Comparison of ENCODE assay signal across 8 cellular contexts in genomic region chr6:30618270-30618787, GRCh38. TPM values are rescaled to one million over a fixed set of nuclear protein-coding genes. Genes with fewer than 3 reads are reported as not detected.
DNase-seq lines count a peak whose midpoint lies in the region; ATAC-seq, FAIRE-seq and TF ChIP-seq lines count a peak whose summit lies in the region.

No MANE protein-coding gene starts in this region.

- peak overlapping the region; percentile 58 for H3K4me3 ChIP-seq in AG09309 (ENCODE audit: control insufficient read depth, low read depth, low read length)
- peak overlapping the region; percentile 94 for H3K4me3 ChIP-seq in HUES64 (ENCODE audit: low read length)
- peak overlapping the region; percentile 73 for H3K4me3 ChIP-seq in bronchial epithelial cell (ENCODE audit: low read depth, low read length)
- peak overlapping the region; percentile 97 to 98 for H3K4me3 ChIP-seq in mucosa of rectum (ENCODE audit: low read length in 2 of 2)

- H3K27ac ChIP-seq in HUES64 (ENCODE audit: low read depth, low read length) (peak overlapping the region; percentile 92), mucosa of rectum (ENCODE audit: low read depth in 2 of 2, low read length in 2 of 2) (peak overlapping the region; percentile 93 to 98)

- no peak for FAIRE-seq in bronchial epithelial cell (lab: Jason Lieb, UNC)

- H3K36me3 ChIP-seq in HUES64 (ENCODE audit: insufficient read depth, low read length) (peaks cover 62% of the 10 kb centered on the region), bronchial epithelial cell (ENCODE audit: control insufficient read depth, insufficient read depth, low read length) (peaks cover 18% of the 10 kb centered on the region), mucosa of rectum (ENCODE audit: control insufficient read depth in 2 of 2, insufficient read depth in 2 of 2, low read length in 2 of 2) (peaks cover 24 to 30% of the 10 kb centered on the region in 2 donors)

- TF ChIP-seq CTCF in AG09309 (IDR thresholded peaks at IDR 0.05; ENCODE audit: control insufficient read depth, insufficient read depth, low read depth, low read length, missing control alignments) = no peak
- no peak for TF ChIP-seq CTCF in bronchial epithelial cell (IDR thresholded peaks at IDR 0.05; ENCODE audit: insufficient read depth, low read length, severe bottlenecking)

- DNase-seq in AG09309 (ENCODE audit: low read depth) (no peak), bronchial epithelial cell (ENCODE audit: low read depth) (no peak), glomerular visceral epithelial cell (ENCODE audit: extremely low spot score) (no peak), midbrain (lab: John Stamatoyannopoulos, UW) (no peak), NCI-H1694 (lab: John Stamatoyannopoulos, UW) (no peak)

- H3K9me3 ChIP-seq in HUES64 (ENCODE audit: insufficient read depth, low read depth, low read length) (no peaks in the 10 kb centered on the region), mucosa of rectum (ENCODE audit: control insufficient read depth in 2 of 2, low read length in 2 of 2) (no peaks in the 10 kb centered on the region)

- 36% methylated on average over 8 of the region's 8 CpGs for WGBS in HUES64

- H3K9ac ChIP-seq in HUES64 (ENCODE audit: low read depth, low read length) = peak overlapping the region; percentile 100
- H3K9ac ChIP-seq in mucosa of rectum (ENCODE audit: low read depth in 1 of 2, low read length in 2 of 2) = peak overlapping the region; percentile 94 to 98

- no peak for ATAC-seq in GM21526 (IDR thresholded peaks at IDR 0.05; ENCODE audit: low FRiP score, unreplicated experiment)

- H3K4me1 ChIP-seq in HUES64 (ENCODE audit: insufficient read depth, low read length) (peaks cover 18% of the 10 kb centered on the region), mucosa of rectum (ENCODE audit: control insufficient read depth in 2 of 2, insufficient read depth in 2 of 2, low read length in 2 of 2) (peaks cover 10 to 25% of the 10 kb centered on the region in 2 donors)

- H3K27me3 ChIP-seq in HUES64 (ENCODE audit: insufficient read depth, low read length) = no peaks in the 10 kb centered on the region
- no peaks in the 10 kb centered on the region for H3K27me3 ChIP-seq in bronchial epithelial cell (ENCODE audit: control insufficient read depth, insufficient read depth, low read length)
- H3K27me3 ChIP-seq in mucosa of rectum (ENCODE audit: control insufficient read depth in 2 of 2, insufficient read depth in 2 of 2, low read length in 2 of 2) = no peaks in the 10 kb centered on the region

RNA-seq across cellular contexts. Expression of gene MRPS18B, which starts 0.7 kb away (rescaled TPM):
- 51.8 TPM for polyA plus RNA-seq in HUES64 (2013, experiment 1 of 2)
- polyA plus RNA-seq in HUES64 (2013, experiment 2 of 2) = 53.8 TPM
- 62.1 and 64.0 TPM in 2 replicates for total RNA-seq in bronchial epithelial cell

RNA-seq across cellular contexts. Expression of gene PPP1R10, which starts 1.3 kb away (rescaled TPM):
- polyA plus RNA-seq in HUES64 (2013, experiment 1 of 2) = 28.6 TPM
- 32.6 TPM for polyA plus RNA-seq in HUES64 (2013, experiment 2 of 2)
- 10.5 and 18.3 TPM in 2 replicates for total RNA-seq in bronchial epithelial cell

RNA-seq across cellular contexts. Expression of gene ATAT1, which starts 8.3 kb away (rescaled TPM):
- polyA plus RNA-seq in HUES64 (2013, experiment 1 of 2) = 18.8 TPM
- polyA plus RNA-seq in HUES64 (2013, experiment 2 of 2) = 22.7 TPM
- 1.8 and 2.9 TPM in 2 replicates for total RNA-seq in bronchial epithelial cell

RNA-seq across cellular contexts. Expression of gene C6orf136, which starts 28.6 kb away (rescaled TPM):
- polyA plus RNA-seq in HUES64 (2013, experiment 1 of 2) = 12.3 TPM
- polyA plus RNA-seq in HUES64 (2013, experiment 2 of 2) = 13.1 TPM
- 1.8 and 2.7 TPM in 2 replicates for total RNA-seq in bronchial epithelial cell

RNA-seq across cellular contexts. Expression of gene ABCF1, which starts 47.1 kb away (rescaled TPM):
- polyA plus RNA-seq in HUES64 (2013, experiment 1 of 2) = 93.5 TPM
- polyA plus RNA-seq in HUES64 (2013, experiment 2 of 2) = 89.3 TPM
- total RNA-seq in bronchial epithelial cell = 31.9 and 35.1 TPM in 2 replicates
